Comparison of ENCODE assay signal across 15 cellular contexts in genomic region chr13:72186730-72187422, GRCh38.
"Had no signal": no experiment of that assay in that cellular context is flagged by ENCODE, and none has a peak within 500 bp of the region (broad histone marks: within the 10 kb centered on the region; RNA-seq: fewer than 3 reads in every experiment).

No MANE protein-coding gene starts in this region.

- H3K27ac Mint-ChIP-seq: activated CD8-positive, alpha-beta T cell treated with anti-CD3 and anti-CD28 coated beads for 36 hours; activated naive CD4-positive, alpha-beta T cell treated with anti-CD3 and anti-CD28 coated beads for 36 hours; naive B cell had no signal

- H3K4me1 ChIP-seq: adrenal gland, upper lobe of right lung had no signal

- H3K27me3 ChIP-seq: adrenal gland, suprapubic skin, upper lobe of right lung had no signal

- H3K4me3 ChIP-seq: adrenal gland, suprapubic skin, upper lobe of right lung had no signal

- DNase-seq: activated CD4-positive, alpha-beta T cell treated with anti-CD3 and anti-CD28 coated beads for 1 hour; activated CD8-positive, alpha-beta T cell treated with anti-CD3 and anti-CD28 coated beads for 36 hours; activated naive CD4-positive, alpha-beta T cell treated with anti-CD3 and anti-CD28 coated beads for 36 hours; adrenal gland; effector memory CD4-positive, alpha-beta T cell; erythroblast; hippocampal formation; kidney glomerular epithelial cell; naive B cell; stimulated activated CD4-positive, alpha-beta T cell treated with anti-CD3 and anti-CD28 coated beads, Interleukin-4, amount 100 ng/mL, for 1 hour; stimulated activated CD8-positive, alpha-beta memory T cell treated with anti-CD3 and anti-CD28 coated beads, Interleukin-4, amount 100 ng/mL, for 48 hours; stimulated activated naive CD8-positive, alpha-beta T cell treated with anti-CD3 and anti-CD28 coated beads, Interleukin-15, Interleukin-2, amounts not matched to agents 100 U/mL and 50 U/mL, for 24 hours; upper lobe of right lung had no signal

- H3K27me3 Mint-ChIP-seq: activated CD8-positive, alpha-beta T cell treated with anti-CD3 and anti-CD28 coated beads for 36 hours; central memory CD8-positive, alpha-beta T cell; naive B cell had no signal

- ATAC-seq: activated CD8-positive, alpha-beta T cell treated with anti-CD3 and anti-CD28 coated beads for 36 hours; stimulated activated naive CD8-positive, alpha-beta T cell treated with anti-CD3 and anti-CD28 coated beads, Interleukin-15, Interleukin-2, amounts not matched to agents 100 U/mL and 50 U/mL, for 24 hours; upper lobe of right lung had no signal

- H3K36me3 ChIP-seq: adrenal gland, suprapubic skin, upper lobe of right lung had no signal

- H3K9me3 Mint-ChIP-seq: activated naive CD4-positive, alpha-beta T cell treated with anti-CD3 and anti-CD28 coated beads for 36 hours had no signal

- H3K9me3 ChIP-seq: adrenal gland, suprapubic skin, upper lobe of right lung had no signal

- H3K27ac ChIP-seq: adrenal gland, suprapubic skin, upper lobe of right lung had no signal

- H3K4me3 Mint-ChIP-seq: activated CD8-positive, alpha-beta T cell treated with anti-CD3 and anti-CD28 coated beads for 36 hours; activated naive CD4-positive, alpha-beta T cell treated with anti-CD3 and anti-CD28 coated beads for 36 hours; central memory CD8-positive, alpha-beta T cell; naive B cell had no signal

- H3K4me1 Mint-ChIP-seq: central memory CD8-positive, alpha-beta T cell; naive B cell had no signal
